18 cellular contexts compared by ENCODE assay signal in the genomic region with DNA sequence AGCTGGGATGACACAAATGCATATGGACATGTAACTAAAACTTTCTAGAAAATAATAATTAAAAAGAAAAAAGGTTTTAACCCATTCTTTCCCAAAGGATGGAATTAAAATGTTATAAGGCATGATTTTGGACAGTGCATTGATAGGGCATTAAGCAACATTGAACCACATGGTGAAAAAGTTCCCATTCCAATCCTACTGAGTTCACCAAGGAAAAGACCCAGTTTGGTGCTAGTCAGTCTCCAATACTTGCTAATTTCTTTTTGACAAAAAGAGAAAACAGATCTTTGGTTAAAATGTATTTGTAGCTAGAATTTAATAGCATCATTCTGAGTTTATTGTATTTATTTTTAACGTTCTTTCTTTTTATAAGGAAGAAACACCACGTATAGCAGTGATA. TPM values are rescaled to one million over a fixed set of nuclear protein-coding genes. Genes with fewer than 3 reads are reported as not detected.
DNase-seq lines count a peak whose midpoint lies in the region; ATAC-seq and TF ChIP-seq lines count a peak whose summit lies in the region.
"Had no signal": no experiment of that assay in that cellular context is flagged by ENCODE, and none has a peak within 500 bp of the region (broad histone marks: within the 10 kb centered on the region; RNA-seq: fewer than 3 reads in every experiment).

No MANE protein-coding gene starts in this region.

- H3K4me3 ChIP-seq in MM.1S (ENCODE audit: low read length) = peak overlapping the region; percentile 52; the same call in 1 of the 2 replicates

- no peak for TF ChIP-seq CTCF in MM.1S (IDR thresholded peaks at IDR 0.05; ENCODE audit: low read length)

- H4K20me1 ChIP-seq in MM.1S (ENCODE audit: insufficient read depth, low read length) = no peaks in the 10 kb centered on the region

- no peaks in the 10 kb centered on the region for H3K4me1 ChIP-seq in MM.1S (ENCODE audit: low read length)

- DNase-seq in activated T-cell treated with anti-CD3 and anti-CD28 coated beads, Interleukin-2, amount 50 U/mL, for 72 hours = no peak
- no peak for DNase-seq in activated T-cell treated with anti-CD3 and anti-CD28 coated beads, Interleukin-2, amount 50 U/mL, for 48 hours
- DNase-seq in MM.1S (no peak), immature natural killer cell (no peak), NCI-H2171 treated with DMSO at 0.1 percent for 48 hours (lab: John Stamatoyannopoulos, UW) (no peak), dedifferentiated amniotic fluid mesenchymal stem cell (ENCODE audit: extremely low spot score) (no peak)
- DNase-seq: CD4-positive, CD25-positive, alpha-beta regulatory T cell; DMS79 treated with DMSO at 0.1 percent for 48 hours; HFFc6; KBM-7; NCI-H1092; NCI-H1694; NCI-H2107; NCI-H69; SHP77 had no signal

- no peak overlapping the region for H3K27ac ChIP-seq in MM.1S (ENCODE audit: low read length)
- H3K27ac ChIP-seq: 22Rv1 had no signal

- H2AFZ ChIP-seq in MM.1S (ENCODE audit: low read length) = no peak overlapping the region

- H3K36me3 ChIP-seq in MM.1S (replicated peaks; ENCODE audit: insufficient read depth, low read length) = no peaks in the 10 kb centered on the region

- H3K36me3 Mint-ChIP-seq in activated T-cell treated with anti-CD3 and anti-CD28 coated beads, Interleukin-2, amount 50 U/mL, for 72 hours (ENCODE audit: insufficient read depth in 2 of 2) = peaks cover 2% of the 10 kb centered on the region in 2 donors
- H3K36me3 Mint-ChIP-seq in immature natural killer cell = peaks cover 0 to 7% (median 3%) of the 10 kb centered on the region in 3 donors
- peaks cover 17% of the 10 kb centered on the region for H3K36me3 Mint-ChIP-seq in stimulated activated memory B cell treated with anti-CD40 and anti-IgM and Interleukin-4, amounts not matched to agents 10 μg/mL and 1 μg/mL and 100 μg/mL, for 72 hours
- H3K36me3 Mint-ChIP-seq: CD4-positive, CD25-positive, alpha-beta regulatory T cell had no signal

- peaks cover 2 to 4% of the 10 kb centered on the region in 2 donors for H3K9me3 Mint-ChIP-seq in activated T-cell treated with anti-CD3 and anti-CD28 coated beads, Interleukin-2, amount 50 U/mL, for 72 hours
- H3K9me3 Mint-ChIP-seq in immature natural killer cell = peaks cover 0 to 11% (median under 1%) of the 10 kb centered on the region in 6 donors
- H3K9me3 Mint-ChIP-seq in stimulated activated memory B cell treated with anti-CD40 and anti-IgM and Interleukin-4, amounts not matched to agents 10 μg/mL and 1 μg/mL and 100 μg/mL, for 72 hours = peaks cover 17% of the 10 kb centered on the region

- no peak overlapping the region for H3K9ac ChIP-seq in MM.1S (ENCODE audit: low read length)

- no peaks in the 10 kb centered on the region for H3K27me3 ChIP-seq in MM.1S (replicated peaks; ENCODE audit: insufficient read depth, low read length)

- H3K79me2 ChIP-seq in MM.1S (ENCODE audit: low read length) = no peaks in the 10 kb centered on the region

- H3K27ac Mint-ChIP-seq in activated T-cell treated with anti-CD3 and anti-CD28 coated beads, Interleukin-2, amount 50 U/mL, for 72 hours = peak overlapping the region; percentile 37
- no peak overlapping the region for H3K27ac Mint-ChIP-seq in immature natural killer cell
- H3K27ac Mint-ChIP-seq in stimulated activated memory B cell treated with anti-CD40 and anti-IgM and Interleukin-4, amounts not matched to agents 10 μg/mL and 1 μg/mL and 100 μg/mL, for 72 hours = peak overlapping the region; percentile 75
- H3K27ac Mint-ChIP-seq: HFFc6 had no signal

- H3K9me3 ChIP-seq in MM.1S (replicated peaks; ENCODE audit: insufficient read depth, low read length) = no peaks in the 10 kb centered on the region

- H3K9me2 ChIP-seq in MM.1S (replicated peaks; ENCODE audit: insufficient read depth, low read length) = no peaks in the 10 kb centered on the region

- H3F3A ChIP-seq in MM.1S (ENCODE audit: insufficient read depth, low read length) = no peaks in the 10 kb centered on the region

- peak overlapping the region in 1 of 2 donors; percentile 75 for H3K4me3 Mint-ChIP-seq in activated T-cell treated with anti-CD3 and anti-CD28 coated beads, Interleukin-2, amount 50 U/mL, for 72 hours
- H3K4me3 Mint-ChIP-seq in immature natural killer cell = peak overlapping the region in 4 of 5 donors; percentile 87 to 100 (median 91)
- peak overlapping the region; percentile 90 for H3K4me3 Mint-ChIP-seq in stimulated activated memory B cell treated with anti-CD40 and anti-IgM and Interleukin-4, amounts not matched to agents 10 μg/mL and 1 μg/mL and 100 μg/mL, for 72 hours
- H3K4me3 Mint-ChIP-seq: HFFc6 had no signal

- peaks cover 6% of the 10 kb centered on the region for H3K27me3 Mint-ChIP-seq in activated T-cell treated with anti-CD3 and anti-CD28 coated beads, Interleukin-2, amount 50 U/mL, for 72 hours (ENCODE audit: low read depth)
- H3K27me3 Mint-ChIP-seq in immature natural killer cell (ENCODE audit: low read depth in 3 of 3) = peaks cover 1 to 8% (median 3%) of the 10 kb centered on the region in 3 donors
- peaks cover 5% of the 10 kb centered on the region for H3K27me3 Mint-ChIP-seq in stimulated activated memory B cell treated with anti-CD40 and anti-IgM and Interleukin-4, amounts not matched to agents 10 μg/mL and 1 μg/mL and 100 μg/mL, for 72 hours

- peak overlapping the region; percentile 52 for H3K4me2 ChIP-seq in MM.1S (ENCODE audit: low read depth, low read length)

- peaks cover 14% of the 10 kb centered on the region for H3K4me1 Mint-ChIP-seq in activated T-cell treated with anti-CD3 and anti-CD28 coated beads, Interleukin-2, amount 50 U/mL, for 72 hours (ENCODE audit: low read depth)
- peaks cover 10 to 14% of the 10 kb centered on the region in 2 donors for H3K4me1 Mint-ChIP-seq in immature natural killer cell
- H3K4me1 Mint-ChIP-seq in stimulated activated memory B cell treated with anti-CD40 and anti-IgM and Interleukin-4, amounts not matched to agents 10 μg/mL and 1 μg/mL and 100 μg/mL, for 72 hours = peaks cover 23% of the 10 kb centered on the region

- ATAC-seq in activated T-cell treated with anti-CD3 and anti-CD28 coated beads, Interleukin-2, amount 50 U/mL, for 72 hours (replicated peaks in 1 of 2) = no peak
- ATAC-seq in stimulated activated memory B cell treated with anti-CD40 and anti-IgM and Interleukin-4, amounts not matched to agents 10 μg/mL and 1 μg/mL and 100 μg/mL, for 72 hours = no peak
- ATAC-seq in GM18907 (IDR thresholded peaks at IDR 0.05; ENCODE audit: unreplicated experiment) = no peak

RNA-seq across cellular contexts. Expression of gene EMP2, which starts 28.1 kb away (rescaled TPM):
- under 1 TPM in 1 of 2 donors, not detected in 1; 0.07 TPM for total RNA-seq in activated T-cell treated with anti-CD3 and anti-CD28 coated beads, Interleukin-2, amount 50 U/mL, for 72 hours
- polyA plus RNA-seq in immature natural killer cell = not detected
- total RNA-seq: CD4-positive, CD25-positive, alpha-beta regulatory T cell had no signal
- polyA plus RNA-seq: CD4-positive, CD25-positive, alpha-beta regulatory T cell had no signal

Comparison
In these comparisons a context has a peak if more than half of its experiments do, and no peak if none do; other contexts are left out.
1. H3K27ac Mint-ChIP-seq: peak in activated T-cell treated with anti-CD3 and anti-CD28 coated beads, Interleukin-2, amount 50 U/mL, for 72 hours (single experiment) and stimulated activated memory B cell treated with anti-CD40 and anti-IgM and Interleukin-4, amounts not matched to agents 10 μg/mL and 1 μg/mL and 100 μg/mL, for 72 hours (single experiment); none in immature natural killer cell (0 of 6).